ENCODE assay signal across 13 cellular contexts in the genomic region with DNA sequence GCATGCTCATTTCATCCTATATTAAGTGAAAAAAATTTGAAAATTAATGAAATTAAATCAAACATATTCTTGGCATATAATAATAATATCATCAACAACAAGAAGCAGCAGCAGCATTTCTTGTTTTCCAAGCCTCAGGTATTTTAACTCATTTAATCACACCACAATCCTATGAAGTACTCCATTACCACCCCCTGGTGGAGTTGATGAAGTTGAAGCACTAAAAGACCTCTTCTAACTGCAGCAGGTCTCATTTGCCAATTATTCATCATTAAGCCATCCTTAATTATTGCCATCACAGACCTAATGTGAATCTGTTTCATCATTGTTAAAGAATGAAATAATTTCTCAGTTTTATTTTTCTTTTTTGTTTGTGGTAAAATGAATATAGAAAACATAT.
DNase-seq lines count a peak whose midpoint lies in the region; ATAC-seq, FAIRE-seq and TF ChIP-seq lines count a peak whose summit lies in the region.
"Had no signal": no experiment of that assay in that cellular context is flagged by ENCODE, and none has a peak within 500 bp of the region (broad histone marks: within the 10 kb centered on the region; RNA-seq: fewer than 3 reads in every experiment).

No MANE protein-coding gene starts in this region.

- no TSS peak for BruUV-seq in HepG2 (replicated peaks; lab: Mats Ljungman, UMichigan)

- H2AFZ ChIP-seq in HepG2 (ENCODE audit: low read length): no peak overlapping the region

- in situ Hi-C loops in HepG2 (cut with HindIII; ENCODE audit: extremely low pct_ligation_motif_present, low pct_unique_long_range_greater_than_20kb): no loop called here

- POLR2A ChIA-PET in HepG2 (lab: Yijun Ruan, JAX): no interaction called here
- POLR2A ChIA-PET in CD8-positive, alpha-beta memory T cell (lab: Charles Lee): no interaction called here

- H3K36me3 Mint-ChIP-seq in CD8-positive, alpha-beta memory T cell: no peaks in the 10 kb centered on the region
- H3K36me3 Mint-ChIP-seq: activated naive CD4-positive, alpha-beta T cell treated with anti-CD3 and anti-CD28 coated beads, Interleukin-2, amount 50 U/mL, for 24 hours had no signal

- H3K27me3 Mint-ChIP-seq in CD8-positive, alpha-beta memory T cell: no peaks in the 10 kb centered on the region
- H3K27me3 Mint-ChIP-seq: activated CD4-positive, alpha-beta T cell treated with anti-CD3 and anti-CD28 coated beads, Interleukin-2, amount 10 ng/mL, durations not matched to agents 7 days and 5 days; activated naive CD4-positive, alpha-beta T cell treated with anti-CD3 and anti-CD28 coated beads, Interleukin-2, amount 50 U/mL, for 24 hours; B cell had no signal

- H3K9me3 ChIP-seq in HepG2 (ENCODE audit: low read length) (no peaks in the 10 kb centered on the region), right lobe of liver (no peaks in the 10 kb centered on the region), NT2/D1 (ENCODE audit: insufficient read depth, low read length) (no peaks in the 10 kb centered on the region)
- H3K9me3 ChIP-seq in CD8-positive, alpha-beta memory T cell (ENCODE audit: low read length): no peaks in the 10 kb centered on the region

- no peak for TF ChIP-seq RAD21 in HepG2 (CRISPR knock-in tag; IDR thresholded peaks at IDR 0.05)

- no peak overlapping the region for H3K4me3 ChIP-seq in HepG2 (replicated peaks in 1 of 3; ENCODE audit: insufficient read depth in 1 of 3, low read depth in 2 of 3, low read length in 3 of 3)
- H3K4me3 ChIP-seq in right lobe of liver: no peak overlapping the region
- no peak overlapping the region for H3K4me3 ChIP-seq in NT2/D1 (ENCODE audit: insufficient read length, low read depth)
- no peak overlapping the region for H3K4me3 ChIP-seq in epithelial cell of proximal tubule (ENCODE audit: low read depth, low read length)
- H3K4me3 ChIP-seq in CD8-positive, alpha-beta memory T cell (ENCODE audit: low read length): no peak overlapping the region

- H3K4me1 ChIP-seq in HepG2 (ENCODE audit: insufficient read depth, low read length) (no peaks in the 10 kb centered on the region), right lobe of liver (no peaks in the 10 kb centered on the region), NT2/D1 (ENCODE audit: insufficient read depth, insufficient read length) (no peaks in the 10 kb centered on the region)
- no peaks in the 10 kb centered on the region for H3K4me1 ChIP-seq in CD8-positive, alpha-beta memory T cell (ENCODE audit: insufficient read depth, low read length)

- no peak overlapping the region for H3K9ac ChIP-seq in HepG2 (ENCODE audit: insufficient read depth, low read depth, low read length)
- no peak overlapping the region for H3K9ac ChIP-seq in NT2/D1 (ENCODE audit: insufficient read length, low read depth)

- no peaks in the 10 kb centered on the region for H3K27me3 ChIP-seq in HepG2 (ENCODE audit: control insufficient read depth in 1 of 2, insufficient read depth in 2 of 2, low read length in 2 of 2)
- no peaks in the 10 kb centered on the region for H3K27me3 ChIP-seq in right lobe of liver
- no peaks in the 10 kb centered on the region for H3K27me3 ChIP-seq in NT2/D1 (ENCODE audit: insufficient read depth, insufficient read length)
- no peaks in the 10 kb centered on the region for H3K27me3 ChIP-seq in CD8-positive, alpha-beta memory T cell (ENCODE audit: insufficient read depth, low read length, poor library complexity, severe bottlenecking)

- H3K36me3 ChIP-seq in HepG2 (replicated peaks in 1 of 2; ENCODE audit: control insufficient read depth in 1 of 2, insufficient read depth in 2 of 2, low read length in 2 of 2) (no peaks in the 10 kb centered on the region), right lobe of liver (no peaks in the 10 kb centered on the region), NT2/D1 (ENCODE audit: insufficient read depth, insufficient read length, low read length) (no peaks in the 10 kb centered on the region)
- H3K36me3 ChIP-seq in CD8-positive, alpha-beta memory T cell (ENCODE audit: insufficient read depth, low read length): no peaks in the 10 kb centered on the region

- TF ChIP-seq EP300 in HepG2 (IDR thresholded peaks at IDR 0.05; ENCODE audit: low read depth in 2 of 2, low read length in 2 of 2) (no peak), HepG2 (CRISPR knock-in tag; IDR thresholded peaks at IDR 0.05; ENCODE audit: borderline replicate concordance) (no peak)

- H3K4me3 Mint-ChIP-seq in CD8-positive, alpha-beta memory T cell: no peak overlapping the region
- H3K4me3 Mint-ChIP-seq: activated CD4-positive, alpha-beta T cell treated with anti-CD3 and anti-CD28 coated beads, Interleukin-2, amount 10 ng/mL, durations not matched to agents 7 days and 5 days; activated naive CD4-positive, alpha-beta T cell treated with anti-CD3 and anti-CD28 coated beads, Interleukin-2, amount 50 U/mL, for 24 hours; B cell; nephron had no signal

- H3K4me1 Mint-ChIP-seq in CD8-positive, alpha-beta memory T cell: no peaks in the 10 kb centered on the region
- H3K4me1 Mint-ChIP-seq: activated CD4-positive, alpha-beta T cell treated with anti-CD3 and anti-CD28 coated beads, Interleukin-2, amount 10 ng/mL, durations not matched to agents 7 days and 5 days; activated naive CD4-positive, alpha-beta T cell treated with anti-CD3 and anti-CD28 coated beads, Interleukin-2, amount 50 U/mL, for 24 hours; B cell; nephron had no signal

- H3K27ac Mint-ChIP-seq in CD8-positive, alpha-beta memory T cell: no peak overlapping the region
- H3K27ac Mint-ChIP-seq: activated CD4-positive, alpha-beta T cell treated with anti-CD3 and anti-CD28 coated beads, Interleukin-2, amount 10 ng/mL, durations not matched to agents 7 days and 5 days; activated naive CD4-positive, alpha-beta T cell treated with anti-CD3 and anti-CD28 coated beads, Interleukin-2, amount 50 U/mL, for 24 hours; B cell; nephron had no signal

- FAIRE-seq in HepG2 (lab: Jason Lieb, UNC): no peak

- ATAC-seq in HepG2 (no peak), right lobe of liver (no peak), GM19397 (IDR thresholded peaks at IDR 0.05; ENCODE audit: unreplicated experiment) (no peak)

- H3K27ac ChIP-seq in HepG2 (ENCODE audit: extremely low read length, insufficient read depth, low read length) (no peak overlapping the region), right lobe of liver (no peak overlapping the region)
- no peak overlapping the region for H3K27ac ChIP-seq in CD8-positive, alpha-beta memory T cell (ENCODE audit: low read depth, low read length)

- no peak overlapping the region for H3K4me2 ChIP-seq in HepG2 (ENCODE audit: low read depth, low read length)

- TF ChIP-seq CTCF in HepG2 (CRISPR knock-in tag; IDR thresholded peaks at IDR 0.05) (no peak), right lobe of liver (IDR thresholded peaks at IDR 0.05) (no peak), epithelial cell of proximal tubule (conservative IDR thresholded peaks at IDR 0.05; ENCODE audit: low read depth, low read length) (peak; percentile 66)

- H4K20me1 ChIP-seq in HepG2 (ENCODE audit: insufficient read depth, low read length): no peaks in the 10 kb centered on the region

- no peaks in the 10 kb centered on the region for H3K79me2 ChIP-seq in HepG2 (ENCODE audit: insufficient read depth, low read length)

- intact Hi-C loops in HepG2 (cut with micrococcal nuclease; ENCODE audit: unreplicated experiment): no loop called here
- intact Hi-C loops in right lobe of liver (cut with DNase I): no loop called here

- DNase-seq in HepG2 (ENCODE audit: low spot score) (peak; percentile 1), right lobe of liver (no peak), NT2/D1 (ENCODE audit: low read depth, low spot score) (peak; percentile 3), epithelial cell of proximal tubule (ENCODE audit: low read depth) (peak; percentile 15), NCI-H1930 (lab: John Stamatoyannopoulos, UW) (no peak), NCI-H2196 (lab: John Stamatoyannopoulos, UW; ENCODE audit: unreplicated experiment) (no peak)
- DNase-seq in CD8-positive, alpha-beta memory T cell: no peak
- DNase-seq: activated CD4-positive, alpha-beta T cell treated with anti-CD3 and anti-CD28 coated beads, Interleukin-2, amount 10 ng/mL, durations not matched to agents 7 days and 5 days; SIG-M5 had no signal

- TF ChIP-seq POLR2A in HepG2 (IDR thresholded peaks at IDR 0.05; ENCODE audit: insufficient read depth in 1 of 2, low read depth in 2 of 2, low read length in 2 of 2) (no peak), right lobe of liver (IDR thresholded peaks at IDR 0.05) (no peak)

- peaks cover 2 to 17% (median 3%) of the 10 kb centered on the region in 5 donors for H3K9me3 Mint-ChIP-seq in CD8-positive, alpha-beta memory T cell
- H3K9me3 Mint-ChIP-seq: activated CD4-positive, alpha-beta T cell treated with anti-CD3 and anti-CD28 coated beads, Interleukin-2, amount 10 ng/mL, durations not matched to agents 7 days and 5 days; activated naive CD4-positive, alpha-beta T cell treated with anti-CD3 and anti-CD28 coated beads, Interleukin-2, amount 50 U/mL, for 24 hours had no signal

- CTCF ChIA-PET in HepG2 (lab: Yijun Ruan, JAX; ENCODE audit: low intra/inter-chr PET ratio, low total read pairs): no interaction called here
- CTCF ChIA-PET in CD8-positive, alpha-beta memory T cell (lab: Charles Lee): no interaction called here

Comparison
In these comparisons a context has a peak if more than half of its experiments do, and no peak if none do; other contexts are left out.
1. DNase-seq: peak in HepG2 (single experiment), NT2/D1 (single experiment) and epithelial cell of proximal tubule (single experiment); none in right lobe of liver (0 of 3), NCI-H1930 (0 of 2), NCI-H2196 (single experiment) and CD8-positive, alpha-beta memory T cell (0 of 5).